In genomic region chr7:139733751-139734150, GRCh38 we compare ENCODE assay signal across 11 cellular contexts. TPM values are rescaled to one million over a fixed set of nuclear protein-coding genes. Genes with fewer than 3 reads are reported as not detected.
DNase-seq lines count a peak whose midpoint lies in the region; ATAC-seq and TF ChIP-seq lines count a peak whose summit lies in the region.
"Had no signal": no experiment of that assay in that cellular context is flagged by ENCODE, and none has a peak within 500 bp of the region (broad histone marks: within the 10 kb centered on the region; RNA-seq: fewer than 3 reads in every experiment).

No MANE protein-coding gene starts in this region.

- DNase-seq in AG04450 (ENCODE audit: low read depth, low spot score) (no peak), esophagus squamous epithelium (lab: John Stamatoyannopoulos, UW) (no peak), gastrocnemius medialis (no peak), NCI-H226 (no peak), NCI-H1417 (lab: John Stamatoyannopoulos, UW) (no peak), GM13976 (ENCODE audit: low spot score) (no peak)
- DNase-seq: SK-N-SH had no signal

- intact Hi-C loops in esophagus squamous epithelium (cut with DNase I) = no loop called here
- intact Hi-C loops in gastrocnemius medialis (cut with DNase I; ENCODE audit: low total_unique reads) = loop anchor here (5.0 kb wide), 2 partner anchors 41 to 86 kb away; no protein-coding TSS in a partner anchor

- peaks cover 0 to 14% (median 0%) of the 10 kb centered on the region in 3 donors for H3K36me3 ChIP-seq in esophagus squamous epithelium
- no peaks in the 10 kb centered on the region for H3K36me3 ChIP-seq in gastrocnemius medialis

- TF ChIP-seq POLR2A in esophagus squamous epithelium (IDR thresholded peaks at IDR 0.05) (no peak), gastrocnemius medialis (IDR thresholded peaks at IDR 0.05) (no peak)

- POLR2A ChIA-PET in AG04450 (lab: Yijun Ruan, JAX) = no interaction called here

- H3K27ac ChIP-seq in AG04450 (ENCODE audit: low read depth, low read length) (peak overlapping the region; percentile 41), adipose tissue (ENCODE audit: low read depth, low read length) (peak overlapping the region; percentile 65), esophagus squamous epithelium (peak overlapping the region; percentile 12 to 80 (median 68)), gastrocnemius medialis (peak overlapping the region; percentile 91 to 93 (median 92))

- TF ChIP-seq CTCF in AG04450 (IDR thresholded peaks at IDR 0.05; ENCODE audit: low read depth, low read length) (no peak), esophagus squamous epithelium (IDR thresholded peaks at IDR 0.05) (no peak), gastrocnemius medialis (IDR thresholded peaks at IDR 0.05 in 4 of 5, conservative IDR thresholded peaks at IDR 0.05 in 1 of 5) (no peak), GM13976 (IDR thresholded peaks at IDR 0.05; ENCODE audit: borderline replicate concordance, control extremely low read depth, extremely low read depth, insufficient read depth, missing control alignments) (no peak)

- in situ Hi-C loops in gastrocnemius medialis (cut with MboI; ENCODE audit: low sequenced_read_pairs in 4 of 4) = loop anchor here in 1 of 4 donors (25.0 kb wide), 1 partner anchor 496 kb away; the partner anchor contains the start of gene UBN2
- in situ Hi-C loops in GM13976 (cut with MboI; ENCODE audit: low sequenced_read_pairs, unreplicated experiment) = no loop called here

- H3K4me1 ChIP-seq in esophagus squamous epithelium = peaks cover 24 to 81% (median 50%) of the 10 kb centered on the region in 3 donors
- peaks cover 79 to 85% of the 10 kb centered on the region in 2 donors for H3K4me1 ChIP-seq in gastrocnemius medialis

- no peak overlapping the region for H3K4me3 ChIP-seq in AG04450 (ENCODE audit: low read depth, low read length)
- no peak overlapping the region for H3K4me3 ChIP-seq in esophagus squamous epithelium
- no peak overlapping the region for H3K4me3 ChIP-seq in gastrocnemius medialis

- 81 to 90% (median 83%) methylated on average over 7 of the region's 7 CpGs for WGBS in adipose tissue, 3 donors
- WGBS in esophagus squamous epithelium, 2 donors = 76 to 83% methylated on average over 7 of the region's 7 CpGs

- CTCF ChIA-PET in AG04450 (lab: Charles Lee) = no interaction called here

- H3K27me3 ChIP-seq in AG04450 (ENCODE audit: control insufficient read depth, insufficient read depth, low read length) = no peaks in the 10 kb centered on the region
- no peaks in the 10 kb centered on the region for H3K27me3 ChIP-seq in esophagus squamous epithelium
- H3K27me3 ChIP-seq in gastrocnemius medialis = no peaks in the 10 kb centered on the region

- peaks cover 3% of the 10 kb centered on the region; the same call in 1 of the 2 replicates for H3K9me3 ChIP-seq in AG04450 (ENCODE audit: control insufficient read depth, insufficient read depth, low read length)
- H3K9me3 ChIP-seq in esophagus squamous epithelium = no peaks in the 10 kb centered on the region
- no peaks in the 10 kb centered on the region for H3K9me3 ChIP-seq in gastrocnemius medialis
- H3K9me3 ChIP-seq: SK-N-SH had no signal

- ATAC-seq in gastrocnemius medialis (no peak), GM18868 (IDR thresholded peaks at IDR 0.05; ENCODE audit: unreplicated experiment) (no peak)
- ATAC-seq: activated naive CD4-positive, alpha-beta T cell treated with anti-CD3 and anti-CD28 coated beads, Interleukin-2, amount 50 U/mL, for 72 hours; WTC11 had no signal

RNA-seq across cellular contexts. Expression of gene HIPK2, which starts 44.0 kb away (rescaled TPM):
- polyA plus RNA-seq in AG04450 (2011; rRNA removed) = 61.4 and 74.6 TPM in 2 replicates
- polyA minus RNA-seq in AG04450 (2011; rRNA and poly(A)+ RNA removed) = 130 and 163 TPM in 2 replicates
- polyA plus RNA-seq in adipose tissue = 10 to 100 TPM in 2 of 3 donors, 1 to 10 TPM in 1; 6.3 to 29.0 (median 23.2) TPM
- 10 to 100 TPM; 17.8 to 37.9 (median 29.3) TPM for total RNA-seq in esophagus squamous epithelium
- total RNA-seq in gastrocnemius medialis = 10 to 100 TPM; 30.5 to 77.4 (median 58.9) TPM

Comparison
In these comparisons a context has a peak if more than half of its experiments do, and no peak if none do; other contexts are left out.
1. H3K27ac ChIP-seq: peak in every context shown above with its lines; median percentile 92 in gastrocnemius medialis; 68 in esophagus squamous epithelium; 65 in adipose tissue; 41 in AG04450.